In the genomic region with DNA sequence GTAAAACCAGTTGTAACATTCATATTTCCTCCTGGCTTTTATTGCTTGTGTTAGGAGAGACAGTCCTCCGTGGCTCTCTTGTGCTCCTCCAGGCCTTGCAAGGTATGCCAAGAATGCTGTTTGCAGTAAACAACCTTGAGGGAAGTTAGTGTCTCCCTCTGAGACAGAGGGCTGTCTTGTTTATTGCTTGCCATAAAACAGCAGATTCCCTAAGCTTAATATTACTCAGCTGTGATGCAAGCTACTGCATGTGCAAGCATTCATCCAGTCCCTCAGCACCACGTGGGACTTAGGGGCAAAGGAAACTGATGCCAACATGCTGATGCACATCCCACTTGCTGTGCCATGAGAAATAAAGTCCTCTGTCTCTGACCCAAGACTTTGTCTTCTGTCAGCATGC, we compare ENCODE assay signal across 8 cellular contexts. TPM values are rescaled to one million over a fixed set of nuclear protein-coding genes. Genes with fewer than 3 reads are reported as not detected.
DNase-seq lines count a peak whose midpoint lies in the region; ATAC-seq and TF ChIP-seq lines count a peak whose summit lies in the region.

No MANE protein-coding gene starts in this region.

- H3K9me3 Mint-ChIP-seq in activated CD4-positive, alpha-beta T cell treated with anti-CD3 and anti-CD28 coated beads, Interleukin-2, amount 10 ng/mL, durations not matched to agents 24 days and 14 days = no peaks in the 10 kb centered on the region
- no peaks in the 10 kb centered on the region for H3K9me3 Mint-ChIP-seq in activated T-cell treated with anti-CD3 and anti-CD28 coated beads, Interleukin-2, amount 50 U/mL, for 24 hours

- DNase-seq in ELF-1 (ENCODE audit: low read depth, low spot score) = peak; percentile 85
- no peak for DNase-seq in WERI-Rb-1
- peak; percentile 82 for DNase-seq in globus pallidus (ENCODE audit: low spot score)
- DNase-seq in putamen (ENCODE audit: low spot score) = peak; percentile 80
- DNase-seq in activated CD4-positive, alpha-beta T cell treated with anti-CD3 and anti-CD28 coated beads, Interleukin-2, amount 10 ng/mL, durations not matched to agents 24 days and 14 days = no peak
- no peak for DNase-seq in DMS79 (lab: John Stamatoyannopoulos, UW)
- no peak for DNase-seq in activated T-cell treated with anti-CD3 and anti-CD28 coated beads, Interleukin-2, amount 50 U/mL, for 24 hours

- no peaks in the 10 kb centered on the region for H3K9me3 ChIP-seq in WERI-Rb-1 (ENCODE audit: severe bottlenecking)

- TF ChIP-seq CTCF in WERI-Rb-1 (IDR thresholded peaks at IDR 0.05; ENCODE audit: low read depth, low read length) = no peak

- no peak overlapping the region for H3K4me3 Mint-ChIP-seq in activated CD4-positive, alpha-beta T cell treated with anti-CD3 and anti-CD28 coated beads, Interleukin-2, amount 10 ng/mL, durations not matched to agents 24 days and 14 days
- no peak overlapping the region for H3K4me3 Mint-ChIP-seq in activated T-cell treated with anti-CD3 and anti-CD28 coated beads, Interleukin-2, amount 50 U/mL, for 24 hours

- H3K27me3 Mint-ChIP-seq in activated CD4-positive, alpha-beta T cell treated with anti-CD3 and anti-CD28 coated beads, Interleukin-2, amount 10 ng/mL, durations not matched to agents 24 days and 14 days = no peaks in the 10 kb centered on the region
- no peaks in the 10 kb centered on the region for H3K27me3 Mint-ChIP-seq in activated T-cell treated with anti-CD3 and anti-CD28 coated beads, Interleukin-2, amount 50 U/mL, for 24 hours

- no peak overlapping the region for H3K27ac Mint-ChIP-seq in activated CD4-positive, alpha-beta T cell treated with anti-CD3 and anti-CD28 coated beads, Interleukin-2, amount 10 ng/mL, durations not matched to agents 24 days and 14 days
- no peak overlapping the region for H3K27ac Mint-ChIP-seq in activated T-cell treated with anti-CD3 and anti-CD28 coated beads, Interleukin-2, amount 50 U/mL, for 24 hours

- H3K36me3 Mint-ChIP-seq in activated CD4-positive, alpha-beta T cell treated with anti-CD3 and anti-CD28 coated beads, Interleukin-2, amount 10 ng/mL, durations not matched to agents 24 days and 14 days (ENCODE audit: low read depth) = no peaks in the 10 kb centered on the region
- H3K36me3 Mint-ChIP-seq in activated T-cell treated with anti-CD3 and anti-CD28 coated beads, Interleukin-2, amount 50 U/mL, for 24 hours (ENCODE audit: low read depth) = peaks cover 4% of the 10 kb centered on the region

- peaks cover 8% of the 10 kb centered on the region for H3K36me3 ChIP-seq in WERI-Rb-1

- peak overlapping the region; percentile 59 for H3K27ac ChIP-seq in WERI-Rb-1

- intact Hi-C loops in activated CD4-positive, alpha-beta T cell treated with anti-CD3 and anti-CD28 coated beads, Interleukin-2, amount 10 ng/mL, durations not matched to agents 24 days and 14 days (cut with micrococcal nuclease) = no loop called here

- no peaks in the 10 kb centered on the region for H3K27me3 ChIP-seq in WERI-Rb-1 (ENCODE audit: insufficient read depth, low read depth, severe bottlenecking)

- H3K4me1 Mint-ChIP-seq in activated CD4-positive, alpha-beta T cell treated with anti-CD3 and anti-CD28 coated beads, Interleukin-2, amount 10 ng/mL, durations not matched to agents 24 days and 14 days = peaks cover under 1% of the 10 kb centered on the region
- peaks cover 4% of the 10 kb centered on the region for H3K4me1 Mint-ChIP-seq in activated T-cell treated with anti-CD3 and anti-CD28 coated beads, Interleukin-2, amount 50 U/mL, for 24 hours (ENCODE audit: low read depth)

- no peak for ATAC-seq in GM18873 (IDR thresholded peaks at IDR 0.05; ENCODE audit: low FRiP score, unreplicated experiment)

- no peak overlapping the region for H3K4me3 ChIP-seq in WERI-Rb-1 (ENCODE audit: low read depth, low read length)

RNA-seq across cellular contexts. Expression of a gene that starts 6.6 kb away (rescaled TPM):
- 23.5 and 24.3 TPM in 2 replicates for total RNA-seq in activated CD4-positive, alpha-beta T cell treated with anti-CD3 and anti-CD28 coated beads, Interleukin-2, amount 10 ng/mL, durations not matched to agents 24 days and 14 days

RNA-seq across cellular contexts. Expression of a gene that starts 6.8 kb away (rescaled TPM):
- 9.5 and 9.9 TPM in 2 replicates for total RNA-seq in activated CD4-positive, alpha-beta T cell treated with anti-CD3 and anti-CD28 coated beads, Interleukin-2, amount 10 ng/mL, durations not matched to agents 24 days and 14 days

RNA-seq across cellular contexts. Expression of a gene that starts 43.0 kb away (rescaled TPM):
- not detected in 2 replicates for total RNA-seq in activated CD4-positive, alpha-beta T cell treated with anti-CD3 and anti-CD28 coated beads, Interleukin-2, amount 10 ng/mL, durations not matched to agents 24 days and 14 days

Comparison
In these comparisons a context has a peak if more than half of its experiments do, and no peak if none do; other contexts are left out.
1. DNase-seq: peak in ELF-1 (single experiment), globus pallidus (single experiment) and putamen (single experiment); none in WERI-Rb-1 (single experiment), activated CD4-positive, alpha-beta T cell treated with anti-CD3 and anti-CD28 coated beads, Interleukin-2, amount 10 ng/mL, durations not matched to agents 24 days and 14 days (single experiment), DMS79 (single experiment) and activated T-cell treated with anti-CD3 and anti-CD28 coated beads, Interleukin-2, amount 50 U/mL, for 24 hours (single experiment).